ENCODE assay signal across 8 cellular contexts in the genomic region with DNA sequence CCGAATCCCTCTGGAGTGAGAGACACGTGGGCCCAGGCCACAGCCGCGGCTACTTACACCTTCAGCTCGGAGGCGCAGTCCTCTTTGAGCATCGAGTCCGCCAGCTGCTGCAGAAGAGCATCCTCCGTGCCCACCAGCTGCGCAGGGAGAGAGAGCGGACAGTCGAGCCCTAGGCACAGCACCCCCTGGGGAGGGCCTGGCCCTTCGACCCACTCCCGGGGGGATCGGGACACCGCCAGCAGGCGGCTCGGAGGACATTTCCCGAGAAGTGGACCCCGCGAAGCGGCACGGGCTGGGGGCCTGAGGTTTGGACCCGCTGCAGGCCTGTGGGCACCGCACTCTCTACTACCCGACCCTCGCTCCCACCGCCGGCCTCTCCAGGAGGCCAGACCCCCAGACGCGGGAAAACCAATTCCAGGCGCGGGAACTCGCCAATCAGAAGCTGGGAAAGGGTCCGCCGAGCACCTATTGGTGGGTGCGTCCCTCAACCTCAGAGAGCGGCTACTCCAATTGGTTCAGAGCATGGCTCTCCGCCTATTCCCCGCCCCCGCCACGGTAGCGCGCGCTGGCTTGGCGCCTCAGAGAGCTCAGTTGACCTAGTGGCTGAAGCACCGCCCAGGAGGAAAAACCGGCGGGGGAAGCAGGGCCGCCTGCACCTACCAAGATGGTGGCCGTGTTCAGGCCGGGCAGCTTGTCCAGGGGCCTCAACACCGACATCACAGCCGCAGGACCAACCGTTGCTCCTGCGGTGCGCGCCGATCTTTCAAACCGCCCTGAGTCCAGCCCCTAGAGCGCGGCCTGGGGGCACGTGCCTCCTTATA. TPM values are rescaled to one million over a fixed set of nuclear protein-coding genes. Genes with fewer than 3 reads are reported as not detected.
DNase-seq lines count a peak whose midpoint lies in the region; ATAC-seq and TF ChIP-seq lines count a peak whose summit lies in the region.

A gene with protein sequence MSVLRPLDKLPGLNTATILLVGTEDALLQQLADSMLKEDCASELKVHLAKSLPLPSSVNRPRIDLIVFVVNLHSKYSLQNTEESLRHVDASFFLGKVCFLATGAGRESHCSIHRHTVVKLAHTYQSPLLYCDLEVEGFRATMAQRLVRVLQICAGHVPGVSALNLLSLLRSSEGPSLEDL (minus strand): TSS at position 793 of the 821 bp plus-strand sequence. CDS start 76 bp downstream, at position 717.

- peak within 1 kb of the TSS; percentile 87 to 97 (median 93) for H3K4me3 Mint-ChIP-seq in IgD-negative memory B cell

- POLR2A ChIA-PET in PC-3 (lab: Charles Lee; ENCODE audit: unreplicated experiment), result interaction anchor here (0.6 kb wide), 1 partner anchor 114 kb away, joined by 4 read pairs; no protein-coding TSS in a partner anchor

- peak within 1 kb of the TSS; percentile 93 for H2AFZ ChIP-seq in PC-3 (ENCODE audit: low read length)

- peak within 1 kb of the TSS; percentile 100 for H3K4me2 ChIP-seq in PC-3 (ENCODE audit: low read length)

- peak within 1 kb of the TSS; percentile 87 for H3K4me3 ChIP-seq in PC-3 (ENCODE audit: low read length)
- peak within 1 kb of the TSS; percentile 63 for H3K4me3 ChIP-seq in mononuclear cell (ENCODE audit: low read length)

- TF ChIP-seq CTCF in PC-3 (conservative IDR thresholded peaks at IDR 0.05; ENCODE audit: low read depth, low read length), result 0 out of 2 replicates have a peak, but pooled peaks have one; percentile 15

- peaks cover 3% of the 10 kb centered on the region for H3K27me3 Mint-ChIP-seq in IgD-negative memory B cell

- no peaks in the 10 kb centered on the region for H3K9me3 ChIP-seq in PC-3 (ENCODE audit: low read length)
- no peaks in the 10 kb centered on the region for H3K9me3 ChIP-seq in mononuclear cell (ENCODE audit: low read depth, low read length)

- BruUV-seq in PC-3 (replicated peaks; lab: Mats Ljungman, UMichigan), result no TSS peak

- H3F3A ChIP-seq in PC-3 (ENCODE audit: low read length, unreplicated experiment), result no peaks in the 10 kb centered on the region

- no peaks in the 10 kb centered on the region for H4K20me1 ChIP-seq in PC-3 (ENCODE audit: low read length)

- ATAC-seq in GM21529 (IDR thresholded peaks at IDR 0.05; ENCODE audit: unreplicated experiment) (peak; percentile 76), PC-3 (peak; percentile 92)

- peaks cover 28% of the 10 kb centered on the region for H3K79me2 ChIP-seq in PC-3 (ENCODE audit: low read length)

- H3K9me2 ChIP-seq in PC-3 (replicated peaks; ENCODE audit: low read length), result no peaks in the 10 kb centered on the region

- H3K27me3 ChIP-seq in PC-3 (ENCODE audit: low read length) (no peaks in the 10 kb centered on the region), mononuclear cell (ENCODE audit: insufficient read depth, low read length) (no peaks in the 10 kb centered on the region)

- CTCF ChIA-PET in PC-3 (lab: Charles Lee), result interaction anchor here (0.6 kb wide), 1 partner anchor 166 kb away, joined by 3 read pairs; no protein-coding TSS in a partner anchor

- H3K36me3 Mint-ChIP-seq in IgD-negative memory B cell, result no peaks in the 10 kb centered on the region

- peak within 1 kb of the TSS; percentile 94 for H3K9ac ChIP-seq in PC-3 (ENCODE audit: low read length)

- H3K4me1 ChIP-seq in PC-3 (ENCODE audit: insufficient read depth, low read length) (peaks cover 27% of the 10 kb centered on the region), mononuclear cell (ENCODE audit: insufficient read depth, low read length) (peaks cover 22% of the 10 kb centered on the region)

- intact Hi-C loops in PC-3 (cut with micrococcal nuclease), result no loop called here

- peaks cover 9% of the 10 kb centered on the region for H3K36me3 ChIP-seq in PC-3 (ENCODE audit: low read depth, low read length)

- H3K27ac ChIP-seq in PC-3 (ENCODE audit: low read length) (peak within 1 kb of the TSS; percentile 77), epithelial cell of prostate (no peak within 1 kb of the TSS)

- H3K9me3 Mint-ChIP-seq in IgD-negative memory B cell, result no peaks in the 10 kb centered on the region

- peak; percentile 95 for DNase-seq in DMS153 treated with DMSO at 0.1 percent for 48 hours (lab: John Stamatoyannopoulos, UW; ENCODE audit: unreplicated experiment)
- peak; percentile 92 for DNase-seq in PC-3
- peak; percentile 79 for DNase-seq in activated T-cell treated with anti-CD3 and anti-CD28 coated beads for 4 hours
- peak; percentile 64 for DNase-seq in epithelial cell of prostate (ENCODE audit: low read depth, low spot score)
- DNase-seq in stimulated activated CD8-positive, alpha-beta memory T cell treated with anti-CD3 and anti-CD28 coated beads, Interleukin-2, amount 100 ng/mL, for 48 hours (ENCODE audit: low read depth in 2 of 2), result peak; percentile 91 to 94

- H3K4me1 Mint-ChIP-seq in IgD-negative memory B cell, result peaks cover 20 to 32% (median 31%) of the 10 kb centered on the region in 3 donors

- peak within 1 kb of the TSS; percentile 82 to 85 (median 82) for H3K27ac Mint-ChIP-seq in IgD-negative memory B cell

RNA-seq across cellular contexts. Expression of the gene that starts here (rescaled TPM):
- 28.7 TPM for polyA plus RNA-seq in IgD-negative memory B cell
- total RNA-seq in PC-3 (2014; rRNA removed), result 75.9 and 77.5 TPM in 2 replicates
- 11.9 TPM for total RNA-seq in mononuclear cell
